Comparison of ENCODE assay signal across 24 cellular contexts in the genomic region with DNA sequence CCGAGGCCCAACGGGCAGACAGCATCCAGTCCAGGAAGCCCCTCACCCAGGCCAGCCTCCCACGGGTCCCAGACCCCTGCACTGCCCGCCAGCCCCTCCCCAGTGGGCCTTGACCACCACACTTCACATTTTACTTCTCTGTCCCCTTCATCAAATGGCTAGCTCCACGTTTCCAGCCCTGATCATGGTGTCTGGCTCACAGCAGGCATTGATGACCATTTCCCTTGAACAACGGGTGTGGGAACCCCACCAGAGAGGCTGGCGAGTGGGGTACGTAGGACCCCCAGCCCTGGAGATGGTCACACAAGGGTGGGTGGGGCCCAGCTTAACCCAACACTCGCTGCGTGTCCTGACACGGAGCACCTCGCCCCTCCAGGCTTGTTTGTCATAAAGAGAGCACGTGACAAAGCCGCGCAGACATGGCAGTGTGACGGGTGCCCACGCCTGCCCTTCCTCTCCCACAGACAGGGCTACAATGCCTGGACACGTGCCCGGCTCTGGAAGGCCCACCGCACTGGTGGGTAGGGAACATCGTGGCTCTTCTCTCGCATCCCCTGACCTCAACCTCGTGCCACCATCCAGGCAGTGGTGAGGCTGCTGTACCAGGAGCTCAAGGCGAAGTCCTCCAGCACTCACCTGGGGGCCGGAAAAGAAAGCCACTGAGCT.
"Had no signal": no experiment of that assay in that cellular context is flagged by ENCODE, and none has a peak within 500 bp of the region (broad histone marks: within the 10 kb centered on the region; RNA-seq: fewer than 3 reads in every experiment).

No MANE protein-coding gene starts in this region.

- H3K9me3 ChIP-seq: neutrophil, pancreas, tibial artery, uterus had no signal

- FAIRE-seq: astrocyte, bronchial epithelial cell, pancreas had no signal

- H3K4me1 ChIP-seq: pancreas, tibial artery, uterus had no signal

- H3K27me3 ChIP-seq: neutrophil, pancreas, tibial artery, uterus had no signal

- H3K4me3 Mint-ChIP-seq: activated CD4-positive, alpha-beta memory T cell treated with anti-CD3 and anti-CD28 coated beads, Interleukin-2, amount 10 ng/mL, durations not matched to agents 7 days and 5 days; activated naive CD4-positive, alpha-beta T cell treated with anti-CD3 and anti-CD28 coated beads, Interleukin-2, amount 10 ng/mL, durations not matched to agents 7 days and 5 days; activated T-helper 17 cell treated with anti-CD3 and anti-CD28 coated beads, Interleukin-2, amount 50 U/mL, for 72 hours; dendritic cell treated with granulocyte-macrophage colony-stimulating factor and Interleukin-4, amounts not matched to agents 40 ng/mL and 50 ng/mL, for 4 days; effector memory CD8-positive, alpha-beta T cell; natural killer cell had no signal

- ATAC-seq: activated T-helper 17 cell treated with anti-CD3 and anti-CD28 coated beads, Interleukin-2, amount 50 U/mL, for 72 hours; effector memory CD8-positive, alpha-beta T cell; natural killer cell; pancreas; SK-N-SH treated with all-trans-retinoic acid at 6 μM for 48 hours had no signal

- DNase-seq: activated CD4-positive, alpha-beta memory T cell treated with anti-CD3 and anti-CD28 coated beads, Interleukin-2, amount 10 ng/mL, durations not matched to agents 7 days and 5 days; activated CD4-positive, alpha-beta T cell treated with anti-CD3 and anti-CD28 coated beads for 48 hours; activated CD4-positive, CD25-positive, alpha-beta regulatory T cell; activated naive CD4-positive, alpha-beta T cell treated with anti-CD3 and anti-CD28 coated beads, Interleukin-2, amount 10 ng/mL, durations not matched to agents 7 days and 5 days; activated T-cell treated with anti-CD3 and anti-CD28 coated beads, Interleukin-2, amount 50 U/mL, for 1 hour; effector memory CD8-positive, alpha-beta T cell; foreskin fibroblast; hippocampal formation; mesendoderm; natural killer cell; stimulated activated CD4-positive, alpha-beta T cell treated with anti-CD3 and anti-CD28 coated beads, Interleukin-12 subunit alpha, Interleukin-12 subunit beta, amount 100 ng/mL, for 4 hours; stimulated activated CD4-positive, alpha-beta T cell treated with anti-CD3 and anti-CD28 coated beads, Interleukin-1b, Interleukin-23, amount 100 ng/mL, for 48 hours; stimulated activated naive CD4-positive, alpha-beta T cell treated with Interleukin-2 at 50 U/mL for 16 hours; T-helper 1 cell; T-helper 9 cell; tibial artery; uterus had no signal

- H3K27me3 Mint-ChIP-seq: activated CD4-positive, alpha-beta memory T cell treated with anti-CD3 and anti-CD28 coated beads, Interleukin-2, amount 10 ng/mL, durations not matched to agents 7 days and 5 days; activated naive CD4-positive, alpha-beta T cell treated with anti-CD3 and anti-CD28 coated beads, Interleukin-2, amount 10 ng/mL, durations not matched to agents 7 days and 5 days; activated T-helper 17 cell treated with anti-CD3 and anti-CD28 coated beads, Interleukin-2, amount 50 U/mL, for 72 hours; dendritic cell treated with granulocyte-macrophage colony-stimulating factor and Interleukin-4, amounts not matched to agents 40 ng/mL and 50 ng/mL, for 4 days; effector memory CD8-positive, alpha-beta T cell had no signal

- H3K4me3 ChIP-seq: pancreas, tibial artery, uterus had no signal

- H3K27ac ChIP-seq: neutrophil, pancreas, tibial artery, uterus had no signal

- H3K36me3 ChIP-seq: neutrophil, pancreas, uterus had no signal

- H3K27ac Mint-ChIP-seq: activated CD4-positive, alpha-beta memory T cell treated with anti-CD3 and anti-CD28 coated beads, Interleukin-2, amount 10 ng/mL, durations not matched to agents 7 days and 5 days; activated naive CD4-positive, alpha-beta T cell treated with anti-CD3 and anti-CD28 coated beads, Interleukin-2, amount 10 ng/mL, durations not matched to agents 7 days and 5 days; activated T-helper 17 cell treated with anti-CD3 and anti-CD28 coated beads, Interleukin-2, amount 50 U/mL, for 72 hours; dendritic cell treated with granulocyte-macrophage colony-stimulating factor and Interleukin-4, amounts not matched to agents 40 ng/mL and 50 ng/mL, for 4 days; effector memory CD8-positive, alpha-beta T cell; natural killer cell had no signal
